ENCODE assay signal across 34 cellular contexts in the genomic region with DNA sequence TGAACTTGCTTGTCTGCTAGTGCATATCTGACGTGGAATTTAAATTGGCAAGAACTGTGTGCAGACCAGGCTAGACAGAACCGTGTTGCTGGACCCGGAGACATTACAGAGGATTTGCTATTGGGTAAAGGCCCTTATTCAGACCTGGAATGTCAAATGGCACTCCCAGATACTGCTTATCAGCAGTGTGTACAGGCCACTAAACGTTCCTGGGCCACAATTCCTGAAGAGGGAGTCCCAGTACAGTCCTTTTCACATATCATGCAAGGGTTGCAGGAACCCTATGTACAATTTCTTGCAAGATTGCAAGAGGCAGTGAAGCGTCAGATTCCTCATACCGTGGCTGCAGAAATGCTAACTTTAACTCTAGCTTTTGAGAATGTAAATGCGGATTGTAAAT. TPM values are rescaled to one million over a fixed set of nuclear protein-coding genes. Genes with fewer than 3 reads are reported as not detected.
DNase-seq lines count a peak whose midpoint lies in the region; ATAC-seq and TF ChIP-seq lines count a peak whose summit lies in the region.
"Had no signal": no experiment of that assay in that cellular context is flagged by ENCODE, and none has a peak within 500 bp of the region (broad histone marks: within the 10 kb centered on the region; RNA-seq: fewer than 3 reads in every experiment).

No MANE protein-coding gene starts in this region.

- no peak for TF ChIP-seq POLR2A in stomach (IDR thresholded peaks at IDR 0.05)

- peaks cover 0 to 5% (median 0%) of the 10 kb centered on the region in 4 donors for H3K4me1 ChIP-seq in stomach
- H3K4me1 ChIP-seq: A549, parathyroid adenoma, spleen had no signal

- WGBS in stomach, 5 donors: 29 to 57% (median 39%) methylated on average over 7 of the region's 7 CpGs

- TF ChIP-seq CTCF in choroid plexus epithelial cell (conservative IDR thresholded peaks at IDR 0.05; ENCODE audit: low read depth, low read length) (no peak), kidney epithelial cell (IDR thresholded peaks at IDR 0.05; ENCODE audit: insufficient read depth, low read length, poor library complexity, severe bottlenecking) (peak; percentile 15), stomach (IDR thresholded peaks at IDR 0.05) (peak in 2 of 7 experiments; percentile 33 to 47)

- no peak for DNase-seq in Right ventricle myocardium superior
- no peak for DNase-seq in left cardiac atrium
- DNase-seq in choroid plexus epithelial cell (ENCODE audit: low read depth): peak; percentile 4
- peak; percentile 10 for DNase-seq in kidney epithelial cell (ENCODE audit: low read depth)
- DNase-seq in stomach: peak; percentile 66
- DNase-seq in naive thymus-derived CD8-positive, alpha-beta T cell: no peak
- DNase-seq: activated CD4-positive, alpha-beta T cell treated with anti-CD3 and anti-CD28 coated beads for 48 hours; activated effector memory CD4-positive, alpha-beta T cell treated with Interleukin-2 at 50 U/mL for 16 hours; activated T-cell treated with anti-CD3 and anti-CD28 coated beads, Interleukin-2, amount 50 U/mL, for 1 hour; amygdala; CD4-positive, alpha-beta memory T cell; effector CD4-positive, alpha-beta T cell; head of caudate nucleus; HFFc6; kidney glomerular epithelial cell; mesenchymal stem cell; NCI-H1930; NCI-H2171 treated with DMSO at 0.1 percent for 48 hours; NCI-H510A; NK-92 treated with Interleukin-12 subunit alpha and Interleukin-12 subunit beta, amount 100 ng/mL, for 24 hours; right cardiac atrium; SHP77 treated with DMSO at 0.1 percent for 48 hours; spleen; stimulated activated CD8-positive, alpha-beta memory T cell treated with anti-CD3 and anti-CD28 coated beads, Interleukin-4, amount 100 ng/mL, for 48 hours; T-helper 9 cell; WERI-Rb-1 had no signal

- H3K27me3 ChIP-seq in kidney epithelial cell (ENCODE audit: control insufficient read depth, insufficient read depth, low read length) (no peaks in the 10 kb centered on the region), stomach (no peaks in the 10 kb centered on the region)
- H3K27me3 ChIP-seq: spleen had no signal

- H3K36me3 Mint-ChIP-seq in naive thymus-derived CD8-positive, alpha-beta T cell: peaks cover 10 to 38% (median 18%) of the 10 kb centered on the region in 3 donors

- H3K4me3 ChIP-seq in choroid plexus epithelial cell (ENCODE audit: low read depth, low read length): no peak overlapping the region
- H3K4me3 ChIP-seq in kidney epithelial cell (ENCODE audit: low read depth, low read length): no peak overlapping the region
- H3K4me3 ChIP-seq in stomach: no peak overlapping the region
- H3K4me3 ChIP-seq: A549, spleen had no signal

- no peaks in the 10 kb centered on the region for H3K9me3 ChIP-seq in stomach
- H3K9me3 ChIP-seq: A549 had no signal

- intact Hi-C loops in Right ventricle myocardium superior (cut with DNase I) (loop anchor here (5.0 kb wide), 1 partner anchor 184 kb away; no protein-coding TSS in a partner anchor), left cardiac atrium (cut with DNase I) (no loop called here), stomach (cut with DNase I; ENCODE audit: low total_unique reads) (no loop called here)

- peaks cover 0 to 9% (median 0%) of the 10 kb centered on the region in 9 donors for H3K9me3 Mint-ChIP-seq in naive thymus-derived CD8-positive, alpha-beta T cell
- H3K9me3 Mint-ChIP-seq: HFFc6; stimulated activated naive CD8-positive, alpha-beta T cell treated with anti-CD3 and anti-CD28 coated beads, Interleukin-15, Interleukin-2, amounts not matched to agents 100 ng/mL and 50 ng/mL, for 24 hours had no signal

- no peaks in the 10 kb centered on the region for H3K36me3 ChIP-seq in kidney epithelial cell (ENCODE audit: control insufficient read depth, insufficient read depth, low read length)
- peaks cover 0 to 15% (median 6%) of the 10 kb centered on the region in 4 donors for H3K36me3 ChIP-seq in stomach
- H3K36me3 ChIP-seq: WERI-Rb-1 had no signal

- no peak overlapping the region for H3K4me3 Mint-ChIP-seq in naive thymus-derived CD8-positive, alpha-beta T cell
- H3K4me3 Mint-ChIP-seq: CD4-positive, alpha-beta memory T cell; HFFc6; neural crest cell; stimulated activated naive CD8-positive, alpha-beta T cell treated with anti-CD3 and anti-CD28 coated beads, Interleukin-15, Interleukin-2, amounts not matched to agents 100 ng/mL and 50 ng/mL, for 24 hours had no signal

- no peak overlapping the region for H3K27ac Mint-ChIP-seq in naive thymus-derived CD8-positive, alpha-beta T cell
- H3K27ac Mint-ChIP-seq: activated naive CD4-positive, alpha-beta T cell treated with anti-CD3 and anti-CD28 coated beads, Interleukin-2, amount 50 U/mL, for 72 hours; CD4-positive, alpha-beta memory T cell; HFFc6; stimulated activated naive CD8-positive, alpha-beta T cell treated with anti-CD3 and anti-CD28 coated beads, Interleukin-15, Interleukin-2, amounts not matched to agents 100 ng/mL and 50 ng/mL, for 24 hours had no signal

- H3K27me3 Mint-ChIP-seq in naive thymus-derived CD8-positive, alpha-beta T cell: no peaks in the 10 kb centered on the region
- H3K27me3 Mint-ChIP-seq: CD4-positive, alpha-beta memory T cell; stimulated activated naive CD8-positive, alpha-beta T cell treated with anti-CD3 and anti-CD28 coated beads, Interleukin-15, Interleukin-2, amounts not matched to agents 100 ng/mL and 50 ng/mL, for 24 hours had no signal

- no peak overlapping the region for H3K27ac ChIP-seq in stomach
- H3K27ac ChIP-seq: A549, epithelial cell of prostate, parathyroid adenoma, spleen, WERI-Rb-1 had no signal

- POLR2A ChIA-PET in naive thymus-derived CD8-positive, alpha-beta T cell (lab: Charles Lee): no interaction called here

- no peaks in the 10 kb centered on the region for H3K4me1 Mint-ChIP-seq in naive thymus-derived CD8-positive, alpha-beta T cell
- H3K4me1 Mint-ChIP-seq: CD4-positive, alpha-beta memory T cell had no signal

- peak; percentile 85 for ATAC-seq in Right ventricle myocardium superior (ENCODE audit: poor library complexity)
- no peak for ATAC-seq in left cardiac atrium
- no peak for ATAC-seq in naive thymus-derived CD8-positive, alpha-beta T cell
- ATAC-seq in HG02588 (IDR thresholded peaks at IDR 0.05; ENCODE audit: unreplicated experiment): no peak
- no peak for ATAC-seq in HG02973 (IDR thresholded peaks at IDR 0.05; ENCODE audit: unreplicated experiment)
- ATAC-seq: A549; activated naive CD4-positive, alpha-beta T cell treated with anti-CD3 and anti-CD28 coated beads, Interleukin-2, amount 50 U/mL, for 72 hours had no signal

- no peak for TF ChIP-seq EP300 in stomach (IDR thresholded peaks at IDR 0.05)

RNA-seq across cellular contexts. Expression of gene MCCC2, which starts 13.5 kb away (rescaled TPM):
- total RNA-seq in Right ventricle myocardium superior (121 TPM), left cardiac atrium (10 to 100 TPM; 52.5 to 54.8 TPM), kidney epithelial cell (40.4 and 44.1 TPM in 2 replicates), stomach (10 to 100 TPM; 14.6 to 73.6 (median 48.7) TPM)
- polyA plus RNA-seq in stomach: 10 to 100 TPM; 18.2 to 23.8 (median 21.7) TPM
- total RNA-seq in naive thymus-derived CD8-positive, alpha-beta T cell: 10 to 100 TPM; 40.6 to 44.1 TPM
- 10 to 100 TPM; 22.4 to 28.9 (median 25.5) TPM for polyA plus RNA-seq in naive thymus-derived CD8-positive, alpha-beta T cell

Comparison
In these comparisons a context has a peak if more than half of its experiments do, and no peak if none do; other contexts are left out.
1. DNase-seq: peak in choroid plexus epithelial cell (single experiment), kidney epithelial cell (single experiment) and stomach (single experiment); none in Right ventricle myocardium superior (single experiment), left cardiac atrium (single experiment) and naive thymus-derived CD8-positive, alpha-beta T cell (0 of 10).